In the genomic region with DNA sequence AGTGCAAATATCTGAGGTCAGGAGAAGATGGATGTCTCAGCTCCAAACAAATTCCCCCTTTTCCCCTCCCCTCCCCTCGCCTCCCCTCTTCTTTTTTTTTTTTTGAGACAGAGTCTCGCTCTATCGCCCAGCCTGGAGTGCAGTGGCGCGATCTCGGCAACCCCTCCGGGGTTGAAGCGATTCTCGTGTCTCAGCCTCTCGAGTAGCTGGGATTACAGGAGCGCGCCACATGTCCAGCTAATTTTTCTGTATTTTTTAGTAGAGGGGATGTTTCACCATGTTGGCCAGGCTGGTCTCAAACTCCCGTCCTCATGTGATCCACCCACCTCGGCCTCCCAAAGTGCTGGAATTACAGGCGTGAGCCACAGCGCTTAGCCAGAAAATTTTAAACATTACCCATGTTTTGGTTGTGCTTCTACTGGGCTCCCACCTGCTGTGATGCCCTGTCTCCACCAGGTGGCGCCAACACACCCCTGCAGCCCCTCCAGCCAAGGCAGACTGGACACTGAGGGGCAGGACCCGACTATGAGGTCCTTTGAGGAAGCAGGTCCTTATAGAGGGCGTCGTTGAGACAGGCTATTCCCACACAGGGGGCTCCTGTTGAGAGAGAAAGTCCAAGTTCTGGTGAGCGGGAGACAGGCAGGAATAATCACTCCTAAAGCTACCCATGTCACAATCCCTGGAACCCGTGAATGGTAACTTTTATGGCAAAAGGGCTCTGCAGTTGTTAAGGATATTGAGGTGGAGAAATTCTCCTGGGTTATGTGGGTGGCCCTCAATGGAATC, we compare ENCODE assay signal across 1 cellular context.
A peak's percentile ranks its signal among the peaks of the same experiment; 100 is the strongest.
TF ChIP-seq lines count a peak whose summit lies in the region.

No MANE protein-coding gene starts in this region.

TF ChIP-seq in IMR-90, 13 proteins besides CTCF, POLR2A, EP300 and RAD21:
- TF ChIP-seq SMC3 (IDR thresholded peaks at IDR 0.05; ENCODE audit: low read depth, low read length) (peak; percentile 95), MAFK (IDR thresholded peaks at IDR 0.05; ENCODE audit: low read depth, low read length) (no peak)
